Comparison of ENCODE assay signal across 9 cellular contexts in genomic region chr10:62374862-62375710, GRCh38. TPM values are rescaled to one million over a fixed set of nuclear protein-coding genes. Genes with fewer than 3 reads are reported as not detected.
A peak's percentile ranks its signal among the peaks of the same experiment; 100 is the strongest.
DNase-seq lines count a peak whose midpoint lies in the region; ATAC-seq and TF ChIP-seq lines count a peak whose summit lies in the region.
"Had no signal": no experiment of that assay in that cellular context is flagged by ENCODE, and none has a peak within 500 bp of the region (broad histone marks: within the 10 kb centered on the region; RNA-seq: fewer than 3 reads in every experiment).

No MANE protein-coding gene starts in this region.

- H2AFZ ChIP-seq in H9 (ENCODE audit: low read length), result no peak overlapping the region

- H3K27me3 ChIP-seq in H9 (ENCODE audit: insufficient read depth, low read length) (peaks cover 6% of the 10 kb centered on the region; the same call in 1 of the 2 replicates), brain microvascular endothelial cell (replicated peaks) (no peaks in the 10 kb centered on the region), lower lobe of right lung (ENCODE audit: low read depth) (peaks cover 21% of the 10 kb centered on the region)

- peak overlapping the region; percentile 68 to 84 for H3K4me3 Mint-ChIP-seq in H9

- no peak overlapping the region for H2BK120ac ChIP-seq in H9 (ENCODE audit: low read depth, low read length, poor library complexity, severe bottlenecking)

- no peaks in the 10 kb centered on the region for H3K36me3 Mint-ChIP-seq in H9 (ENCODE audit: insufficient read depth in 1 of 3, low read depth in 3 of 3)

- no peaks in the 10 kb centered on the region for H4K20me1 ChIP-seq in H9 (ENCODE audit: control insufficient read depth, insufficient read depth, insufficient read length)

- H2BK5ac ChIP-seq in H9 (ENCODE audit: insufficient read length, low read length), result no peak overlapping the region

- H2BK20ac ChIP-seq in H9 (ENCODE audit: low read depth, low read length, poor library complexity, severe bottlenecking), result no peak overlapping the region

- H3K23me2 ChIP-seq in H9 (ENCODE audit: insufficient read length, low read depth, low read length, poor library complexity, severe bottlenecking), result no peaks in the 10 kb centered on the region

- no peak overlapping the region for H3K4ac ChIP-seq in H9 (ENCODE audit: low read depth, low read length)

- H3T11ph ChIP-seq in H9 (ENCODE audit: low read length), result no peak overlapping the region

- no peak overlapping the region for H3K18ac ChIP-seq in H9 (ENCODE audit: insufficient read length, low read depth, low read length)

- no peaks in the 10 kb centered on the region for H3K79me1 ChIP-seq in H9 (ENCODE audit: insufficient read depth, low read depth, low read length, poor library complexity, severe bottlenecking)

- H3K4me1 ChIP-seq in H9 (ENCODE audit: insufficient read depth, low read length) (no peaks in the 10 kb centered on the region), lower lobe of right lung (peaks cover 6% of the 10 kb centered on the region)

- CTCF ChIA-PET in AG04449 (lab: Yijun Ruan, JAX), result interaction anchor here (1.7 kb wide), 1 partner anchor 9 kb away, joined by 6 read pairs; no protein-coding TSS in a partner anchor

- in situ Hi-C loops in brain microvascular endothelial cell (cut with HindIII; ENCODE audit: low pct_ligation_motif_present, low sequenced_read_pairs), result no loop called here

- H3K27ac ChIP-seq in H9 (ENCODE audit: insufficient read length, low read depth, low read length) (no peak overlapping the region), brain microvascular endothelial cell (no peak overlapping the region), lower lobe of right lung (no peak overlapping the region)

- no peak overlapping the region for H2BK15ac ChIP-seq in H9 (ENCODE audit: low read depth, low read length)

- H4K8ac ChIP-seq in H9 (replicated peaks; ENCODE audit: insufficient read length, low read depth, low read length), result no peak overlapping the region

- no peak overlapping the region for H4K5ac ChIP-seq in H9 (ENCODE audit: insufficient read length, low read depth, low read length)

- H3K4me3 ChIP-seq in AG04449 (ENCODE audit: low read depth, low read length) (peak overlapping the region; percentile 68), brain microvascular endothelial cell (ENCODE audit: low read depth, low read length) (peak overlapping the region; percentile 60), lower lobe of right lung (peak overlapping the region; percentile 54)

- peaks cover 5 to 7% of the 10 kb centered on the region in 2 experiments for H3K4me1 Mint-ChIP-seq in H9

- H3K36me3 ChIP-seq in brain microvascular endothelial cell (replicated peaks), result no peaks in the 10 kb centered on the region
- no peaks in the 10 kb centered on the region for H3K36me3 ChIP-seq in lower lobe of right lung

- peak overlapping the region; percentile 32 for H3K4me2 ChIP-seq in H9 (ENCODE audit: insufficient read depth, insufficient read length, low read length)

- H3K27me3 Mint-ChIP-seq in H9 (ENCODE audit: low read depth), result peaks cover 47% of the 10 kb centered on the region

- H3K79me2 ChIP-seq in H9 (ENCODE audit: insufficient read depth, low read length), result no peaks in the 10 kb centered on the region

- H3K14ac ChIP-seq in H9 (ENCODE audit: insufficient read depth, low read length), result no peak overlapping the region

- DNase-seq in AG04449 (ENCODE audit: low read depth, low spot score) (no peak), H9 (no peak), brain microvascular endothelial cell (no peak), lower lobe of right lung (no peak), NCI-H226 (no peak)
- no peak for DNase-seq in activated CD4-positive, CD25-positive, alpha-beta regulatory T cell treated with anti-CD3 and anti-CD28 coated beads, Interleukin-2, amount 50 U/mL, for 72 hours
- no peak for DNase-seq in stimulated activated CD4-positive, alpha-beta T cell treated with anti-CD3 and anti-CD28 coated beads, Interleukin-15, amount 100 ng/mL, for 24 hours

- H3K23ac ChIP-seq in H9 (ENCODE audit: insufficient read length, low read depth, low read length), result no peak overlapping the region

- no peak overlapping the region for H2AK5ac ChIP-seq in H9 (ENCODE audit: insufficient read length, low read length)

- H4K91ac ChIP-seq in H9 (ENCODE audit: insufficient read length, low read depth, low read length), result no peak overlapping the region

- H2BK12ac ChIP-seq in H9 (ENCODE audit: insufficient read length, low read depth, low read length), result no peak overlapping the region

- no peak overlapping the region for H3K27ac Mint-ChIP-seq in H9

- H3K9ac ChIP-seq in H9 (ENCODE audit: extremely low read depth, insufficient read length, low read length), result no peak overlapping the region

- H3K9me3 ChIP-seq in H9 (ENCODE audit: control insufficient read depth, low read depth, low read length) (no peaks in the 10 kb centered on the region), lower lobe of right lung (no peaks in the 10 kb centered on the region)

- ATAC-seq in lower lobe of right lung, result peak in 1 of 2 donors; percentile 69
- ATAC-seq in GM21717 (IDR thresholded peaks at IDR 0.05; ENCODE audit: unreplicated experiment), result no peak

- no peak overlapping the region for H3K56ac ChIP-seq in H9 (ENCODE audit: insufficient read length, low read depth, low read length)

- intact Hi-C loops in lower lobe of right lung (cut with DNase I), result no loop called here

- POLR2A ChIA-PET in AG04449 (lab: Yijun Ruan, JAX), result no interaction called here

- H3K9me3 Mint-ChIP-seq in H9, result peaks cover 0 to 3% of the 10 kb centered on the region in 2 experiments; a peak in 2 of 5 replicates

- no CpG with 5 or more reads among the region's 12 CpGs for WGBS in H9 (ENCODE audit: extremely low coverage, insufficient read length, low lambda C conversion rate)

- TF ChIP-seq CTCF in AG04449 (IDR thresholded peaks at IDR 0.05; ENCODE audit: insufficient read depth, low read length, missing control alignments) (no peak), H9 (conservative IDR thresholded peaks at IDR 0.05) (no peak), brain microvascular endothelial cell (IDR thresholded peaks at IDR 0.05; ENCODE audit: low read depth, low read length, missing control alignments) (no peak), lower lobe of right lung (IDR thresholded peaks at IDR 0.05) (no peak)

RNA-seq across cellular contexts. Expression of gene ZNF365, which starts 0.9 kb away (rescaled TPM):
- total RNA-seq in H9 (2021), result 0.46 and 0.59 TPM in 2 replicates
- 1.2 TPM for total RNA-seq in lower lobe of right lung
- total RNA-seq: lung microvascular endothelial cell had no signal
